12 cellular contexts compared by ENCODE assay signal in the genomic region with DNA sequence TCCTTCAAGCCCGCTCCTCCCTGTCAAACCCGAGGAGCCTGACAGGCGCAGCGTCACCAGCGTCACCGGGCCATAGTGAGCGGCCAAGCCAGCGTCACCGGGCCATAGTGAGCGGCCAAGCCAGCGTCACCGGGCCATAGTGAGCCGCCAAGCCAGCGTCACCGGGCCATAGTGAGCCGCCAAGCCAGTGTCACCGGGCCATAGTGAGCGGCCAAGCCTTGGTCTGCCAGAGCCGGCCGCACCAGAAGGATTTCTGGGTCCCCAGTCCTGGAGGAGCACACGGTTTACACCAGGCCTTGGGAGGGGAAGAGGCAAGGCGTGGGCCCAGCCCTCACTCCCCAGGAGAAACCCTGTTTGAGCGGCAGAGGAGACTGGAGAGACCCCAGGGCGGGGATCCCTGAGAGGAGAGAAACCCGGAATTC. TPM values are rescaled to one million over a fixed set of nuclear protein-coding genes. Genes with fewer than 3 reads are reported as not detected.
DNase-seq lines count a peak whose midpoint lies in the region; ATAC-seq and TF ChIP-seq lines count a peak whose summit lies in the region.
"Had no signal": no experiment of that assay in that cellular context is flagged by ENCODE, and none has a peak within 500 bp of the region (broad histone marks: within the 10 kb centered on the region; RNA-seq: fewer than 3 reads in every experiment).

No MANE protein-coding gene starts in this region.

- H3K27ac ChIP-seq in SK-N-SH (ENCODE audit: low read depth in 2 of 2, low read length in 1 of 2) (peak overlapping the region; percentile 88 to 100), ovary (peak overlapping the region; percentile 88 to 97), uterus (peak overlapping the region; percentile 97)
- H3K27ac ChIP-seq: 22Rv1 had no signal

- no peaks in the 10 kb centered on the region for H3K9me3 Mint-ChIP-seq in activated CD4-positive, alpha-beta memory T cell treated with anti-CD3 and anti-CD28 coated beads for 36 hours

- peak overlapping the region; percentile 83 for H3K9ac ChIP-seq in SK-N-SH

- H3K27me3 ChIP-seq in SK-N-SH (ENCODE audit: insufficient read depth) (no peaks in the 10 kb centered on the region), ovary (no peaks in the 10 kb centered on the region), uterus (no peaks in the 10 kb centered on the region)

- TF ChIP-seq RAD21 in SK-N-SH (IDR thresholded peaks at IDR 0.05; ENCODE audit: low read length), result no peak

- H3K79me2 ChIP-seq in SK-N-SH (ENCODE audit: insufficient read depth), result peaks cover 12% of the 10 kb centered on the region; the same call in 1 of the 2 replicates

- peaks cover 10% of the 10 kb centered on the region for H3K4me1 Mint-ChIP-seq in activated CD4-positive, alpha-beta memory T cell treated with anti-CD3 and anti-CD28 coated beads for 36 hours (ENCODE audit: low read depth)

- intact Hi-C loops in Right ventricle myocardium superior (cut with DNase I) (no loop called here), ovary (cut with DNase I) (no loop called here), uterus (cut with DNase I; ENCODE audit: low total_unique reads) (no loop called here)
- intact Hi-C loops in activated CD4-positive, alpha-beta memory T cell treated with anti-CD3 and anti-CD28 coated beads for 36 hours (cut with micrococcal nuclease), result no loop called here

- no peak overlapping the region for H3K27ac Mint-ChIP-seq in activated CD4-positive, alpha-beta memory T cell treated with anti-CD3 and anti-CD28 coated beads for 36 hours

- no peaks in the 10 kb centered on the region for H3K9me3 ChIP-seq in SK-N-SH
- no peaks in the 10 kb centered on the region for H3K9me3 ChIP-seq in ovary
- H3K9me3 ChIP-seq in uterus, result no peaks in the 10 kb centered on the region

- no peaks in the 10 kb centered on the region for H3K36me3 ChIP-seq in SK-N-SH (replicated peaks in 1 of 2; ENCODE audit: control insufficient read depth in 1 of 2, insufficient read depth in 2 of 2, low read length in 1 of 2)
- H3K36me3 ChIP-seq in ovary, result no peaks in the 10 kb centered on the region
- no peaks in the 10 kb centered on the region for H3K36me3 ChIP-seq in uterus

- ATAC-seq in SK-N-SH treated with all-trans-retinoic acid at 6 μM for 48 hours, result no peak
- ATAC-seq in Right ventricle myocardium superior (ENCODE audit: poor library complexity), result no peak

- no peak for TF ChIP-seq POLR2A in ovary (IDR thresholded peaks at IDR 0.05)
- TF ChIP-seq POLR2A in uterus (IDR thresholded peaks at IDR 0.05), result no peak

- CTCF ChIA-PET in SK-N-SH (lab: Yijun Ruan, JAX), result no interaction called here
- CTCF ChIA-PET in activated CD4-positive, alpha-beta memory T cell treated with anti-CD3 and anti-CD28 coated beads for 36 hours (lab: Charles Lee), result no interaction called here

- H3K4me1 ChIP-seq in SK-N-SH (ENCODE audit: control insufficient read depth in 1 of 2, insufficient read depth in 2 of 2, low read depth in 1 of 2, low read length in 1 of 2) (peaks cover 33 to 34% of the 10 kb centered on the region in 2 experiments; a peak in 3 of 4 replicates), ovary (ENCODE audit: insufficient read depth) (peaks cover 32% of the 10 kb centered on the region), uterus (peaks cover 0 to 25% of the 10 kb centered on the region in 2 donors)

- no peaks in the 10 kb centered on the region for H3K9me2 ChIP-seq in SK-N-SH

- H3F3A ChIP-seq in SK-N-SH (replicated peaks; ENCODE audit: insufficient read depth), result peaks cover 33% of the 10 kb centered on the region

- POLR2A ChIA-PET in SK-N-SH (lab: Yijun Ruan, JAX), result no interaction called here
- POLR2A ChIA-PET in activated CD4-positive, alpha-beta memory T cell treated with anti-CD3 and anti-CD28 coated beads for 36 hours (lab: Charles Lee), result no interaction called here

- H4K20me1 ChIP-seq in SK-N-SH (ENCODE audit: insufficient read depth), result no peaks in the 10 kb centered on the region

- no peak for DNase-seq in SK-N-SH
- DNase-seq in Right ventricle myocardium superior, result peak; percentile 52
- no peak for DNase-seq in ovary
- no peak for DNase-seq in uterus
- DNase-seq in activated CD4-positive, alpha-beta memory T cell treated with anti-CD3 and anti-CD28 coated beads for 36 hours, result no peak
- no peak for DNase-seq in DMS153 treated with DMSO at 0.1 percent for 48 hours (lab: John Stamatoyannopoulos, UW; ENCODE audit: unreplicated experiment)
- DNase-seq in SK-N-DZ (ENCODE audit: low spot score), result no peak
- DNase-seq: activated CD8-positive, alpha-beta memory T cell treated with anti-CD3 and anti-CD28 coated beads, Interleukin-2, amount 50 U/mL, for 4 hours; amygdala; stimulated activated naive CD4-positive, alpha-beta T cell had no signal

- TF ChIP-seq CTCF in SK-N-SH (IDR thresholded peaks at IDR 0.05) (no peak), ovary (IDR thresholded peaks at IDR 0.05) (no peak), uterus (IDR thresholded peaks at IDR 0.05) (no peak)

- no peak overlapping the region for H2AFZ ChIP-seq in SK-N-SH (ENCODE audit: low read depth)

- peak overlapping the region; percentile 60; the same call in 1 of the 2 replicates for H3K4me2 ChIP-seq in SK-N-SH

- no peak overlapping the region for H3K4me3 ChIP-seq in SK-N-SH (ENCODE audit: low read depth in 2 of 2, low read length in 1 of 2)
- no peak overlapping the region for H3K4me3 ChIP-seq in ovary
- H3K4me3 ChIP-seq in uterus, result no peak overlapping the region

- H3K4me3 Mint-ChIP-seq in activated CD4-positive, alpha-beta memory T cell treated with anti-CD3 and anti-CD28 coated beads for 36 hours, result no peak overlapping the region

- 96% methylated on average over 9 of the region's 25 CpGs for WGBS in SK-N-SH (ENCODE audit: low lambda C conversion rate)
- WGBS in ovary, 3 donors, result 92 to 96% (median 96%) methylated on average over 14 to 25 of the region's 25 CpGs

- no peaks in the 10 kb centered on the region for H3K36me3 Mint-ChIP-seq in activated CD4-positive, alpha-beta memory T cell treated with anti-CD3 and anti-CD28 coated beads for 36 hours

- no peak for TF ChIP-seq EP300 in SK-N-SH (IDR thresholded peaks at IDR 0.05; ENCODE audit: borderline replicate concordance in 1 of 2, low read depth in 1 of 2, low read length in 1 of 2)
- no peak for TF ChIP-seq EP300 in ovary (IDR thresholded peaks at IDR 0.05)

- H3K27me3 Mint-ChIP-seq in activated CD4-positive, alpha-beta memory T cell treated with anti-CD3 and anti-CD28 coated beads for 36 hours, result peaks cover 9% of the 10 kb centered on the region

TF ChIP-seq in SK-N-SH, 30 proteins besides CTCF, POLR2A, EP300 and RAD21 (continues in another document):
- TF ChIP-seq ELF1 (IDR thresholded peaks at IDR 0.05) (no peak), JUND (IDR thresholded peaks at IDR 0.05) (no peak), SMC3 (IDR thresholded peaks at IDR 0.05; ENCODE audit: low read depth, low read length) (no peak), MEF2A (IDR thresholded peaks at IDR 0.05; ENCODE audit: borderline replicate concordance, low read depth) (no peak), TEAD4 (IDR thresholded peaks at IDR 0.05; ENCODE audit: borderline replicate concordance, insufficient read depth) (no peak), FOSL2 (IDR thresholded peaks at IDR 0.05; ENCODE audit: borderline replicate concordance, low read depth) (no peak)
- TF ChIP-seq, protein P1, sequence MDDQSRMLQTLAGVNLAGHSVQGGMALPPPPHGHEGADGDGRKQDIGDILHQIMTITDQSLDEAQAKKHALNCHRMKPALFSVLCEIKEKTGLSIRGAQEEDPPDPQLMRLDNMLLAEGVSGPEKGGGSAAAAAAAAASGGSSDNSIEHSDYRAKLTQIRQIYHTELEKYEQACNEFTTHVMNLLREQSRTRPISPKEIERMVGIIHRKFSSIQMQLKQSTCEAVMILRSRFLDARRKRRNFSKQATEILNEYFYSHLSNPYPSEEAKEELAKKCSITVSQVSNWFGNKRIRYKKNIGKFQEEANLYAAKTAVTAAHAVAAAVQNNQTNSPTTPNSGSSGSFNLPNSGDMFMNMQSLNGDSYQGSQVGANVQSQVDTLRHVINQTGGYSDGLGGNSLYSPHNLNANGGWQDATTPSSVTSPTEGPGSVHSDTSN (IDR thresholded peaks at IDR 0.05), result no peak
- TF ChIP-seq, protein P2, sequence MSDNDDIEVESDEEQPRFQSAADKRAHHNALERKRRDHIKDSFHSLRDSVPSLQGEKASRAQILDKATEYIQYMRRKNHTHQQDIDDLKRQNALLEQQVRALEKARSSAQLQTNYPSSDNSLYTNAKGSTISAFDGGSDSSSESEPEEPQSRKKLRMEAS (IDR thresholded peaks at IDR 0.05; ENCODE audit: low read depth), result no peak

TF ChIP-seq in SK-N-SH treated with all-trans-retinoic acid at 6 μM for 48 hours, 23 proteins besides CTCF, POLR2A, EP300 and RAD21:
- TF ChIP-seq ESRRG (CRISPR knock-in tag; IDR thresholded peaks at IDR 0.05), result no peak

RNA-seq across cellular contexts. Expression of a gene that starts 39.8 kb away (rescaled TPM):
- polyA plus RNA-seq in SK-N-SH (2012; rRNA removed) (93.6 and 118 TPM in 2 replicates), ovary (100 to 1,000 TPM in 1 of 2 donors, 10 to 100 TPM in 1; 11.1 to 201 TPM)
- 51.8 and 89.1 TPM in 2 replicates for polyA plus RNA-seq in SK-N-SH (2012; cell fraction: cytosol; rRNA removed)
- 287 and 525 TPM in 2 replicates for polyA plus RNA-seq in SK-N-SH (2012; cell fraction: nucleus; rRNA removed)
- total RNA-seq in Right ventricle myocardium superior (44.2 TPM), ovary (100 to 1,000 TPM; 141 to 353 (median 270) TPM), uterus (100 to 1,000 TPM in 3 of 4 donors, 10 to 100 TPM in 1; 73.0 to 223 (median 152) TPM)
- total RNA-seq in activated CD4-positive, alpha-beta memory T cell treated with anti-CD3 and anti-CD28 coated beads for 36 hours, result 1 to 10 TPM; 4.5 TPM
- 0.92 and 1.9 TPM in 2 replicates for polyA plus RNA-seq in SK-N-DZ (2014; cell fraction: cytosol; rRNA removed)
- 4.1 and 12.2 TPM in 2 replicates for polyA plus RNA-seq in SK-N-DZ (2014; cell fraction: nucleus; rRNA removed)
